ENCODE assay signal across 8 cellular contexts in the genomic region with DNA sequence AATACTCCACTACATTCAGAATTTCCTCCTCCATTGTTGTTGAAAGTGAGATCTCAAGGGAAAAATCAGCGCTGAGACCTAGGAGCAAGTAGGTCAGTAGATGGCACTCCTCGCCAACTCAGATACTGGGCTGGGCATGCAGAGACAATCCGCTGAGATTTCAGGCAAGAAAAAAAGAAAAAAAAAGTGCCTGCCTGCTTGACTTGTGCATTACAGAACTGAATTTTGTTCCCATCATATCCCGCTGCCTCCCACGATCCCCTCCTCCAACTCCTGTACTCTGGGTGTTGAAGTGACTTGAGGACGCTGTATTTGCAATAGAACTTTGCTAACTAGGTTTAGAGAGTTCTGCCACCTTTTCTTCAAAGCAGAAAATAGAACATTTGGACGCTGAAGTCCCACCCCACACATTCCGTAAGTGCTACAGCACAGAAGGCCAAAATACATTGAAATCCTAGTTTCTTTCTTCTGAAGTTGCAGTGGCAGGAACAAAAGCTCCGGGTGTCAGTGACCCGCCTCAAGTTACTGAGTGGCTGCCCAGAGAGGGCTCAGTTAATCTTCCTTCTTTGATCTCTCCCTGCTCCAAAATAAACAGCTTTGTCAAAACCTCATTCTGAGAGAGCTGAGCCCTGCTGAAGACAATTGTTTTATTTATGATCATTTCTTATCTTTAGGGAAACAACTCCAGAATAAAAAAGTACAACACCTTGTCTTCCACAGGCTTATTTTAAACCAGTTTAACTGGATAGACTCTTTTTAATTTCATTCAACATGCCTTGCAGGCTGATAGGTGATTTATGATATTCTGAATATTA.
A peak's percentile ranks its signal among the peaks of the same experiment; 100 is the strongest.
DNase-seq lines count a peak whose midpoint lies in the region; ATAC-seq and TF ChIP-seq lines count a peak whose summit lies in the region.

No MANE protein-coding gene starts in this region.

- peak overlapping the region; percentile 81 for H3K27ac Mint-ChIP-seq in WTC11

- peak overlapping the region; percentile 30; the same call in 1 of the 2 replicates for H3K9ac ChIP-seq in GM23248

- no peaks in the 10 kb centered on the region for H3K27me3 Mint-ChIP-seq in WTC11 (ENCODE audit: low read depth)

- H3K27me3 ChIP-seq in GM23248 (replicated peaks; ENCODE audit: insufficient read depth) = no peaks in the 10 kb centered on the region

- peak; percentile 92 for ATAC-seq in WTC11

- H3K9me2 ChIP-seq in GM23248 (ENCODE audit: insufficient read depth) = no peaks in the 10 kb centered on the region

- H3K9me3 Mint-ChIP-seq in WTC11 = no peaks in the 10 kb centered on the region

- POLR2A ChIA-PET in WTC11 (lab: Charles Lee) = no interaction called here

- H3K27ac ChIP-seq in GM23248 = peak overlapping the region; percentile 64

- peak; percentile 46 for DNase-seq in DMS 273 treated with DMSO at 0.1 percent for 48 hours (lab: John Stamatoyannopoulos, UW)
- peak; percentile 89 for DNase-seq in GM23248
- peak; percentile 69 for DNase-seq in NCI-H146 treated with DMSO at 0.1 percent for 48 hours (lab: John Stamatoyannopoulos, UW; ENCODE audit: unreplicated experiment)
- DNase-seq in WTC11 (ENCODE audit: low spot score) = peak; percentile 64
- peak; percentile 89 for DNase-seq in dedifferentiated amniotic fluid mesenchymal stem cell (ENCODE audit: extremely low spot score)
- DNase-seq in left kidney (ENCODE audit: low read depth, low spot score) = peak; percentile 94
- DNase-seq in stimulated activated CD4-positive, alpha-beta T cell treated with anti-CD3 and anti-CD28 coated beads, Interleukin-2, amount 100 ng/mL, for 4 hours (ENCODE audit: low read depth) = peak; percentile 39
- DNase-seq in SKM-1 treated with dmso at 0.1 percent for 144 hours (lab: John Stamatoyannopoulos, UW; ENCODE audit: unreplicated experiment) = no peak

- peaks cover 40% of the 10 kb centered on the region for H3F3A ChIP-seq in GM23248 (ENCODE audit: insufficient read depth)

- H2AFZ ChIP-seq in GM23248 = peak overlapping the region; percentile 74

- peaks cover 49% of the 10 kb centered on the region for H3K4me1 Mint-ChIP-seq in WTC11

- no peaks in the 10 kb centered on the region for H3K9me3 ChIP-seq in GM23248 (ENCODE audit: low read depth)

- H3K36me3 ChIP-seq in GM23248 (ENCODE audit: low read depth) = no peaks in the 10 kb centered on the region

- in situ Hi-C loops in GM23248 (cut with MboI) = loop anchor here (10.0 to 25.0 kb wide), 3 partner anchors 268 to 758 kb away; a partner anchor contains a TSS

- H3K4me1 ChIP-seq in GM23248 (ENCODE audit: insufficient read depth) = peaks cover 38% of the 10 kb centered on the region

- no peaks in the 10 kb centered on the region for H3K79me2 ChIP-seq in GM23248 (ENCODE audit: insufficient read depth)

- WGBS in GM23248 (ENCODE audit: low coverage in 1 of 2, low lambda C conversion rate in 2 of 2, missing lambda C conversion rate in 2 of 2), 2 experiments = 7 to 9% methylated on average over 10 of the region's 10 CpGs

- H3K4me3 Mint-ChIP-seq in WTC11 = peak overlapping the region; percentile 49

- peak overlapping the region; percentile 71 for H3K4me2 ChIP-seq in GM23248 (ENCODE audit: unreplicated experiment)

- peak overlapping the region; percentile 47 for H3K4me3 ChIP-seq in GM23248

- 0 out of 2 replicates have a peak, but pooled peaks have one; percentile 13 for TF ChIP-seq CTCF in WTC11 (IDR thresholded peaks at IDR 0.05)

- CTCF ChIA-PET in WTC11 (lab: Charles Lee) = interaction anchor here (0.7 to 2.3 kb wide), 7 partner anchors 26 to 754 kb away, joined by 3 to 9 read pairs (median 4); a partner anchor contains a TSS

- H3K36me3 Mint-ChIP-seq in WTC11 = no peaks in the 10 kb centered on the region

- H4K20me1 ChIP-seq in GM23248 (ENCODE audit: insufficient read depth) = no peaks in the 10 kb centered on the region

TF ChIP-seq in WTC11, 78 proteins besides CTCF, POLR2A, EP300 and RAD21:
- no peak for TF ChIP-seq KAT7 (CRISPR knock-in tag; IDR thresholded peaks at IDR 0.05; ENCODE audit: borderline replicate concordance)
- 0 out of 2 replicates have a peak, but pooled peaks have one; percentile 52 for TF ChIP-seq ETV6 (CRISPR knock-in tag; IDR thresholded peaks at IDR 0.05)
- TF ChIP-seq, protein P1, sequence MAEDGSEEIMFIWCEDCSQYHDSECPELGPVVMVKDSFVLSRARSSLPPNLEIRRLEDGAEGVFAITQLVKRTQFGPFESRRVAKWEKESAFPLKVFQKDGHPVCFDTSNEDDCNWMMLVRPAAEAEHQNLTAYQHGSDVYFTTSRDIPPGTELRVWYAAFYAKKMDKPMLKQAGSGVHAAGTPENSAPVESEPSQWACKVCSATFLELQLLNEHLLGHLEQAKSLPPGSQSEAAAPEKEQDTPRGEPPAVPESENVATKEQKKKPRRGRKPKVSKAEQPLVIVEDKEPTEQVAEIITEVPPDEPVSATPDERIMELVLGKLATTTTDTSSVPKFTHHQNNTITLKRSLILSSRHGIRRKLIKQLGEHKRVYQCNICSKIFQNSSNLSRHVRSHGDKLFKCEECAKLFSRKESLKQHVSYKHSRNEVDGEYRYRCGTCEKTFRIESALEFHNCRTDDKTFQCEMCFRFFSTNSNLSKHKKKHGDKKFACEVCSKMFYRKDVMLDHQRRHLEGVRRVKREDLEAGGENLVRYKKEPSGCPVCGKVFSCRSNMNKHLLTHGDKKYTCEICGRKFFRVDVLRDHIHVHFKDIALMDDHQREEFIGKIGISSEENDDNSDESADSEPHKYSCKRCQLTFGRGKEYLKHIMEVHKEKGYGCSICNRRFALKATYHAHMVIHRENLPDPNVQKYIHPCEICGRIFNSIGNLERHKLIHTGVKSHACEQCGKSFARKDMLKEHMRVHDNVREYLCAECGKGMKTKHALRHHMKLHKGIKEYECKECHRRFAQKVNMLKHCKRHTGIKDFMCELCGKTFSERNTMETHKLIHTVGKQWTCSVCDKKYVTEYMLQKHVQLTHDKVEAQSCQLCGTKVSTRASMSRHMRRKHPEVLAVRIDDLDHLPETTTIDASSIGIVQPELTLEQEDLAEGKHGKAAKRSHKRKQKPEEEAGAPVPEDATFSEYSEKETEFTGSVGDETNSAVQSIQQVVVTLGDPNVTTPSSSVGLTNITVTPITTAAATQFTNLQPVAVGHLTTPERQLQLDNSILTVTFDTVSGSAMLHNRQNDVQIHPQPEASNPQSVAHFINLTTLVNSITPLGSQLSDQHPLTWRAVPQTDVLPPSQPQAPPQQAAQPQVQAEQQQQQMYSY (CRISPR knock-in tag; IDR thresholded peaks at IDR 0.05) = no peak
TF ChIP-seq in WTC11: peak in this region for 1.
